ENCODE assay signal across 8 cellular contexts in the genomic region with DNA sequence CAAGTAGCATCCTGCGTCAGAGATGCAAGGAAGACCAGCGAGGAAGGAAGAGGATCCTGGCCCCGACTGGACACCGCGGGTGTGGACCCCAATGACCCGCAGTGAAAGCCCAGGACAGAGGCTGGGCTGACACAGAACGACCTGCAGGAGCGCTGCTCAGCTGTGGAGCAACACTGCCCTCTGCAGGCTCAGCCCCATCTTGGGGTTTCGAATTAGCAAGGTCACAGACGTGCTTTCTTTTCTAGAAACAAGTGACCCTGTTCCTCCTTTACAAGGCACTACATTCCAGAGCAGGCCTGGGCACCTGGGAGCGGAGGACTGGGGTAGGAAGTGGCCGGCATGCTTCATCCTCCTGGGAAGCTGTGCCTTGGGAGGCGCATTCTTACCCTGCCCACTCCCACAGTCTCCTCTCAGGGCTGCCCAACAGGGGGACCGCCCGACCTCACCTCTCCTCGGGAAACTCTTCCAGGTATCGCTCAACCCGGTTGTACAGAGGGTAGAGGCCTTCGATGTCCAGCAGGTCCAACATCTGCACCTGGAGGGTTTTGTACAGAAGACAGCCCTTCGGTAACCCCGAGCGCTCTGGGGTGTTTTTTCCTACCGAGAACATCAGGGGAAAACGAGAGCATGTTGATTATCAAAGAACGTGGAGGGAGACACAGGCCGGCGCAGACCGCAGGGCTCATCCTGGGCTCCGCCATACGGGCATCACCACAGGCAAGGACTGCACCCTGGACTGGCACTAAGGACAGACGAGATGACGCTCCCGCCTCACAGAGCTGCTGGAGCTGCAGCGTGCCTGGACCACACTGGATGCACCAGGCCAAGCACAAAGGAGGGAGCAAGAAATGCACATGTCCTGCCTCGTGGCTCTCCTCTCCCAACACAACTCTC. TPM values are rescaled to one million over a fixed set of nuclear protein-coding genes. Genes with fewer than 3 reads are reported as not detected.
DNase-seq lines count a peak whose midpoint lies in the region; ATAC-seq and TF ChIP-seq lines count a peak whose summit lies in the region.

No MANE protein-coding gene starts in this region.

- POLR2A ChIA-PET in RWPE1 (lab: Yijun Ruan, JAX; ENCODE audit: low non-redundant PET), result interaction anchor here (0.6 kb wide), 1 partner anchor 343 kb away, joined by 5 read pairs; no protein-coding TSS in a partner anchor

- H3K4me3 ChIP-seq in thoracic aorta, result peak overlapping the region; percentile 24

- CTCF ChIA-PET in RWPE1 (lab: Yijun Ruan, JAX), result interaction anchor here (0.6 to 2.5 kb wide), 10 partner anchors 14 to 541 kb away, joined by 3 to 14 read pairs (median 6); partner anchors contain the start of gene CENPP

- peaks cover 19% of the 10 kb centered on the region for H3K36me3 ChIP-seq in thoracic aorta

- H3K27ac ChIP-seq in RWPE1 (peak overlapping the region; percentile 40), thoracic aorta (peak overlapping the region; percentile 15 to 51)

- peak; percentile 46 for ATAC-seq in thoracic aorta (ENCODE audit: insufficient number of reproducible peaks, low FRiP score, low read depth)

- no peaks in the 10 kb centered on the region for H3K9me3 ChIP-seq in thoracic aorta

- peak; percentile 78 for DNase-seq in ELR (ENCODE audit: low read depth)
- peak; percentile 70 for DNase-seq in HPDE6-E6E7 (ENCODE audit: extremely low spot score)
- DNase-seq in RWPE1 (ENCODE audit: low spot score), result peak; percentile 87
- DNase-seq in activated T-helper 9 cell treated with anti-CD3 and anti-CD28 coated beads, Interleukin-2, amount 50 U/mL, for 16 hours (ENCODE audit: low read depth), result peak; percentile 24
- DNase-seq in foreskin melanocyte, result peak; percentile 52
- peak in 47 of 56 donors; percentile 10 to 81 (median 44) for DNase-seq in nucleus accumbens (lab: John Stamatoyannopoulos, UW)
- no peak for DNase-seq in thoracic aorta (ENCODE audit: low spot score)
- no peak for DNase-seq in GOT3 (lab: John Stamatoyannopoulos, UW)

- no peaks in the 10 kb centered on the region for H3K27me3 ChIP-seq in thoracic aorta (replicated peaks; ENCODE audit: insufficient read depth)

- peaks cover 3 to 32% of the 10 kb centered on the region in 2 donors for H3K4me1 ChIP-seq in thoracic aorta (ENCODE audit: control insufficient read depth in 1 of 2, low read depth in 2 of 2)

- TF ChIP-seq CTCF in RWPE1 (conservative IDR thresholded peaks at IDR 0.05; ENCODE audit: low read depth), result peak; percentile 97
- TF ChIP-seq CTCF in thoracic aorta (IDR thresholded peaks at IDR 0.05), result peak; percentile 95

RNA-seq across cellular contexts. Expression of gene IPPK, which starts 35.0 kb away (rescaled TPM):
- total RNA-seq in thoracic aorta, result 10 to 100 TPM in 1 of 2 donors, 1 to 10 TPM in 1; 6.9 to 11.7 TPM

Comparison
In these comparisons a context has a peak if more than half of its experiments do, and no peak if none do; other contexts are left out.
1. DNase-seq: peak in ELR (single experiment), HPDE6-E6E7 (single experiment), RWPE1 (single experiment), activated T-helper 9 cell treated with anti-CD3 and anti-CD28 coated beads, Interleukin-2, amount 50 U/mL, for 16 hours (single experiment), foreskin melanocyte (single experiment) and nucleus accumbens (47 of 56); none in thoracic aorta (single experiment) and GOT3 (single experiment).